In genomic region chr1:62175568-62176179, GRCh38 we compare ENCODE assay signal across 8 cellular contexts. TPM values are rescaled to one million over a fixed set of nuclear protein-coding genes. Genes with fewer than 3 reads are reported as not detected.
DNase-seq lines count a peak whose midpoint lies in the region; ATAC-seq and TF ChIP-seq lines count a peak whose summit lies in the region.

No MANE protein-coding gene starts in this region.

- DNase-seq in AG08396 (ENCODE audit: low spot score) = peak; percentile 29
- no peak for DNase-seq in GM06990 (ENCODE audit: extremely low read depth, insufficient read length)
- DNase-seq in NCI-H128 (lab: John Stamatoyannopoulos, UW; ENCODE audit: unreplicated experiment) = peak; percentile 59
- DNase-seq in T-helper 9 cell = peak; percentile 2
- DNase-seq in endodermal cell = peak; percentile 85
- DNase-seq in naive thymus-derived CD4-positive, alpha-beta T cell = peak in 7 of 9 donors; percentile 15 to 57 (median 49)
- DNase-seq in islet precursor cell = no peak
- no peak for DNase-seq in NCI-H1048 (lab: John Stamatoyannopoulos, UW)

- H3K27me3 Mint-ChIP-seq in endodermal cell (ENCODE audit: insufficient read depth) = no peaks in the 10 kb centered on the region
- H3K27me3 Mint-ChIP-seq in naive thymus-derived CD4-positive, alpha-beta T cell = peaks cover 0 to 16% (median 5%) of the 10 kb centered on the region in 5 donors

- ATAC-seq in naive thymus-derived CD4-positive, alpha-beta T cell = peak; percentile 46

- H3K9me3 Mint-ChIP-seq in endodermal cell = no peaks in the 10 kb centered on the region
- H3K9me3 Mint-ChIP-seq in naive thymus-derived CD4-positive, alpha-beta T cell = no peaks in the 10 kb centered on the region

- H3K27ac Mint-ChIP-seq in endodermal cell = no peak overlapping the region
- H3K27ac Mint-ChIP-seq in naive thymus-derived CD4-positive, alpha-beta T cell = no peak overlapping the region

- intact Hi-C loops in naive thymus-derived CD4-positive, alpha-beta T cell (cut with micrococcal nuclease) = loop anchor here (1.0 kb wide), 3 partner anchors 97 to 571 kb away; no protein-coding TSS in a partner anchor

- H3K4me3 ChIP-seq in GM06990 (replicated peaks; ENCODE audit: low read depth, low read length) = no peak overlapping the region
- H3K4me3 ChIP-seq in endodermal cell (ENCODE audit: low read length) = no peak overlapping the region
- H3K4me3 ChIP-seq in naive thymus-derived CD4-positive, alpha-beta T cell (ENCODE audit: low read length) = no peak overlapping the region

- H3K36me3 ChIP-seq in GM06990 (ENCODE audit: control insufficient read depth, insufficient read depth, low read length) = no peaks in the 10 kb centered on the region
- no peaks in the 10 kb centered on the region for H3K36me3 ChIP-seq in endodermal cell (ENCODE audit: control insufficient read depth, insufficient read depth, low read length)
- H3K36me3 ChIP-seq in naive thymus-derived CD4-positive, alpha-beta T cell (ENCODE audit: control insufficient read depth in 2 of 3, insufficient read depth in 3 of 3, low read length in 3 of 3) = no peaks in the 10 kb centered on the region

- peaks cover 41% of the 10 kb centered on the region for H3K4me1 Mint-ChIP-seq in endodermal cell
- no peaks in the 10 kb centered on the region for H3K4me1 Mint-ChIP-seq in naive thymus-derived CD4-positive, alpha-beta T cell

- H3K27me3 ChIP-seq in GM06990 (replicated peaks; ENCODE audit: control insufficient read depth, insufficient read depth, low read length) (no peaks in the 10 kb centered on the region; the same call in 1 of the 2 replicates), endodermal cell (ENCODE audit: control insufficient read depth, insufficient read depth, low read length, poor library complexity, severe bottlenecking) (no peaks in the 10 kb centered on the region)
- H3K27me3 ChIP-seq in naive thymus-derived CD4-positive, alpha-beta T cell (ENCODE audit: control insufficient read depth in 2 of 2, insufficient read depth in 2 of 2, low read length in 2 of 2) = no peaks in the 10 kb centered on the region

- WGBS in endodermal cell (ENCODE audit: insufficient coverage in 1 of 2, insufficient read length in 1 of 2), 2 experiments = 52 to 63% methylated on average over 8 to 9 of the region's 9 CpGs

- H3K4me3 Mint-ChIP-seq in endodermal cell = no peak overlapping the region
- H3K4me3 Mint-ChIP-seq in naive thymus-derived CD4-positive, alpha-beta T cell = no peak overlapping the region

- no peaks in the 10 kb centered on the region for H3K36me3 Mint-ChIP-seq in endodermal cell (ENCODE audit: low read depth)
- no peaks in the 10 kb centered on the region for H3K36me3 Mint-ChIP-seq in naive thymus-derived CD4-positive, alpha-beta T cell

- H3K27ac ChIP-seq in endodermal cell (ENCODE audit: low read depth, low read length) = no peak overlapping the region
- no peak overlapping the region for H3K27ac ChIP-seq in naive thymus-derived CD4-positive, alpha-beta T cell (ENCODE audit: low read depth, low read length)

- TF ChIP-seq CTCF in GM06990 (IDR thresholded peaks at IDR 0.05; ENCODE audit: insufficient read depth, low read length, poor library complexity, severe bottlenecking) (peak; percentile 74), endodermal cell (conservative IDR thresholded peaks at IDR 0.05) (peak; percentile 94)

- peaks cover 8% of the 10 kb centered on the region for H3K4me1 ChIP-seq in endodermal cell (ENCODE audit: control insufficient read depth, insufficient read depth, low read length)
- H3K4me1 ChIP-seq in naive thymus-derived CD4-positive, alpha-beta T cell (ENCODE audit: control insufficient read depth in 2 of 2, insufficient read depth in 2 of 2, low read length in 2 of 2) = no peaks in the 10 kb centered on the region

- CTCF ChIA-PET in naive thymus-derived CD4-positive, alpha-beta T cell (lab: Charles Lee) = interaction anchor here (0.6 to 3.7 kb wide), 11 partner anchors 11 to 571 kb away, joined by 3 to 67 read pairs (median 3); no protein-coding TSS in a partner anchor

- POLR2A ChIA-PET in naive thymus-derived CD4-positive, alpha-beta T cell (lab: Charles Lee) = interaction anchor here (0.9 kb wide), 1 partner anchor 8 kb away, joined by 3 read pairs; no protein-coding TSS in a partner anchor

- H3K9me3 ChIP-seq in endodermal cell (ENCODE audit: control insufficient read depth, low read length) = no peaks in the 10 kb centered on the region
- H3K9me3 ChIP-seq in naive thymus-derived CD4-positive, alpha-beta T cell (ENCODE audit: control insufficient read depth in 2 of 3, low read length in 3 of 3) = no peaks in the 10 kb centered on the region

- H3K9ac ChIP-seq in endodermal cell (ENCODE audit: extremely low read depth, low read length, poor library complexity, severe bottlenecking) = no peak overlapping the region

RNA-seq across cellular contexts. Expression of gene L1TD1, which starts 19.0 kb away (rescaled TPM):
- total RNA-seq in endodermal cell = 100 to 1,000 TPM in 1 of 2 donors, 10 to 100 TPM in 1; 66.7 to 200 TPM
- 29.5 TPM for polyA plus RNA-seq in endodermal cell (2013, experiment 1 of 2)
- 26.1 TPM for polyA plus RNA-seq in endodermal cell (2013, experiment 2 of 2)
- total RNA-seq in naive thymus-derived CD4-positive, alpha-beta T cell = under 1 TPM in 2 of 5 experiments, not detected in 3; 0.11 to 0.44 TPM
- polyA plus RNA-seq in naive thymus-derived CD4-positive, alpha-beta T cell = not detected

Comparison
In these comparisons a context has a peak if more than half of its experiments do, and no peak if none do; other contexts are left out.
1. DNase-seq: peak in AG08396 (single experiment), NCI-H128 (single experiment), T-helper 9 cell (single experiment), endodermal cell (single experiment) and naive thymus-derived CD4-positive, alpha-beta T cell (7 of 9); none in GM06990 (single experiment), islet precursor cell (single experiment) and NCI-H1048 (single experiment).
2. RNA of gene L1TD1, which starts 19.0 kb away (total RNA-seq): 66.7 to 200 TPM in endodermal cell; 0.11 to 0.44 TPM in naive thymus-derived CD4-positive, alpha-beta T cell; every median in the first group is over 10 times any median in the second.